ENCODE assay signal across 6 cellular contexts in the genomic region with DNA sequence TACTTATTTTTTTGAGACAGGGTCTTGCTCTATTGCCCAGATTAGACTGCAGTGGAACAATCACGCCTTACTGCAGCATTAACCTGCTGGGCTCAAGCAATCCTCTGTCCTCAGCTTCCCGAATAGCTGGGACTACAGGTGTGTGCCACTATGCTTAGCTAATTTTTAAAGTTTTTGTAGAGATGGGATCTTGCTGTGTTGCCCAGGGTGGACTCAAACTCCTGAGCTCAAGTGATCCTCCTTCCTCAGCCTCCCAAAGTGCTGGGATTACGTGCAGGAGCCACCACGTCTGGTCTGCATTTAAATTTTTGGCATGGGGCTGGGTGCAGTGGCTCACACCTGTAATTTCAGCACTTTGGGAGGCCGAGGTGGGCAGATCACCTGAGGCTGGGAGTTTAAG.
"Had no signal": no experiment of that assay in that cellular context is flagged by ENCODE, and none has a peak within 500 bp of the region (broad histone marks: within the 10 kb centered on the region; RNA-seq: fewer than 3 reads in every experiment).

No MANE protein-coding gene starts in this region.

- H3K4me2 ChIP-seq: GM23338 had no signal

- DNase-seq: H7, KG1 had no signal

- H2AFZ ChIP-seq: GM23338 had no signal

- ATAC-seq: GM23338, HCT116 had no signal

- H3K4me3 ChIP-seq: GM23338, HAP-1 had no signal

- H3K27ac ChIP-seq: HL-60 had no signal

- H3K9me3 ChIP-seq: HAP-1 had no signal

- H3K4me1 ChIP-seq: HAP-1 had no signal
